ENCODE assay signal across 8 cellular contexts in the genomic region with DNA sequence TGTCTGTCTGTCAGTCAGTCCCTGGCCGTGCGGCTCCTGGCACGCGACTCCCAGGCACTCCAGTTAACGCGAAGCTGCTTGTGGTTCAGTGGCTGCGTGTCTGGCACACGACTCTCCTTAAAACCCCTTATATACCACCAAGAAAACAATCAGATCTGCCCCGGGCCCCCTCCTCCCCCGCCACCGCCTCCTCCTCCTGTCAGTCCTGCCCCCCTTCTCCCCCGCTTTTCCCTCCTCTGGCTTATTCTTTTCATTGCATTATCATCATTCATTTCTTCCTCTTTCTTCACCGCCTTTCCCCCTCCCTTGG. TPM values are rescaled to one million over a fixed set of nuclear protein-coding genes. Genes with fewer than 3 reads are reported as not detected.
DNase-seq lines count a peak whose midpoint lies in the region; ATAC-seq and TF ChIP-seq lines count a peak whose summit lies in the region.

NEUROG2 (minus strand) TSS at position 105 of the 310 bp plus-strand sequence. CDS start 705 bp downstream, outside the sequence.

- peaks cover 3% of the 10 kb centered on the region; the same call in 2 of the 3 replicates for H3K9me3 Mint-ChIP-seq in GM23338
- H3K9me3 Mint-ChIP-seq in T-cell: peaks cover 0 to 6% (median 0%) of the 10 kb centered on the region in 3 donors

- H3K27ac Mint-ChIP-seq in GM23338: no peak within 1 kb of the TSS
- no peak within 1 kb of the TSS for H3K27ac Mint-ChIP-seq in T-cell

- peaks cover 64% of the 10 kb centered on the region for H3K4me1 ChIP-seq in GM23338 (ENCODE audit: insufficient read depth)
- peaks cover 0 to 51% of the 10 kb centered on the region in 2 donors for H3K4me1 ChIP-seq in right atrium auricular region
- H3K4me1 ChIP-seq in skeletal muscle satellite cell (ENCODE audit: control insufficient read depth, insufficient read depth, low read length): peaks cover 26% of the 10 kb centered on the region

- no peaks in the 10 kb centered on the region for H3K36me3 ChIP-seq in GM23338 (ENCODE audit: insufficient read depth)
- no peaks in the 10 kb centered on the region for H3K36me3 ChIP-seq in right atrium auricular region
- no peaks in the 10 kb centered on the region for H3K36me3 ChIP-seq in skeletal muscle satellite cell (ENCODE audit: insufficient read depth, low read length)

- H3K9me3 ChIP-seq in right atrium auricular region: peaks cover 0 to 10% of the 10 kb centered on the region in 2 donors
- H3K9me3 ChIP-seq in skeletal muscle satellite cell (replicated peaks; ENCODE audit: low read length): peaks cover 10% of the 10 kb centered on the region

- H3K4me2 ChIP-seq in GM23338 (peak within 1 kb of the TSS; percentile 87), skeletal muscle satellite cell (ENCODE audit: low read length) (peak within 1 kb of the TSS; percentile 99)

- ATAC-seq in GM23338 (peak; percentile 3), T-cell (replicated peaks in 1 of 4) (no peak), GM21786 (IDR thresholded peaks at IDR 0.05; ENCODE audit: unreplicated experiment) (no peak), HG02678 (IDR thresholded peaks at IDR 0.05; ENCODE audit: unreplicated experiment) (no peak), HG03025 (IDR thresholded peaks at IDR 0.05; ENCODE audit: low FRiP score, unreplicated experiment) (no peak)

- peak within 1 kb of the TSS; percentile 95 for H2AFZ ChIP-seq in GM23338

- TF ChIP-seq CTCF in GM23338 (conservative IDR thresholded peaks at IDR 0.05; ENCODE audit: low read depth in 2 of 2) (no peak), right atrium auricular region (IDR thresholded peaks at IDR 0.05) (no peak)

- DNase-seq in GM23338 (ENCODE audit: low spot score) (no peak), T-cell (no peak), right atrium auricular region (ENCODE audit: low spot score) (no peak), GM03348 (ENCODE audit: low spot score) (no peak)

- H3K27me3 ChIP-seq in GM23338 (ENCODE audit: insufficient read depth) (peaks cover 100% of the 10 kb centered on the region), right atrium auricular region (peaks cover 70 to 84% of the 10 kb centered on the region in 2 donors), skeletal muscle satellite cell (ENCODE audit: control insufficient read depth, insufficient read depth, low read length) (peaks cover 96% of the 10 kb centered on the region)

- POLR2A ChIA-PET in T-cell (lab: Charles Lee): no interaction called here

- CTCF ChIA-PET in T-cell (lab: Charles Lee): interaction anchor here (0.6 kb wide), 2 partner anchors 191 to 249 kb away, joined by 3 to 6 read pairs; no protein-coding TSS in a partner anchor

- no peak within 1 kb of the TSS for H3K9ac ChIP-seq in skeletal muscle satellite cell (ENCODE audit: low read depth, low read length)

- H3K4me1 Mint-ChIP-seq in GM23338 (peaks cover 48% of the 10 kb centered on the region), T-cell (peaks cover 53 to 69% (median 63%) of the 10 kb centered on the region in 3 donors)

- H3K36me3 Mint-ChIP-seq in GM23338 (ENCODE audit: low read depth): no peaks in the 10 kb centered on the region; the same call in 2 of the 3 replicates
- no peaks in the 10 kb centered on the region for H3K36me3 Mint-ChIP-seq in T-cell

- peaks cover 40% of the 10 kb centered on the region for H4K20me1 ChIP-seq in GM23338 (replicated peaks; ENCODE audit: insufficient read depth)

- peaks cover 99% of the 10 kb centered on the region for H3K27me3 Mint-ChIP-seq in GM23338 (ENCODE audit: insufficient read depth, low read depth, poor library complexity)
- peaks cover 90% of the 10 kb centered on the region in 2 donors for H3K27me3 Mint-ChIP-seq in T-cell

- H3K4me3 ChIP-seq in GM23338 (peak within 1 kb of the TSS; percentile 60), right atrium auricular region (peak within 1 kb of the TSS; percentile 38 to 58), skeletal muscle satellite cell (ENCODE audit: low read length) (peak within 1 kb of the TSS; percentile 77)

- H3K27ac ChIP-seq in GM23338 (ENCODE audit: low read depth) (no peak within 1 kb of the TSS), right atrium auricular region (no peak within 1 kb of the TSS)

- H3K4me3 Mint-ChIP-seq in GM23338 (peak within 1 kb of the TSS; percentile 82), T-cell (peak within 1 kb of the TSS; percentile 84 to 90 (median 85))

- H3K9me2 ChIP-seq in GM23338 (ENCODE audit: insufficient read depth): no peaks in the 10 kb centered on the region

- peaks cover 48% of the 10 kb centered on the region for H3F3A ChIP-seq in GM23338 (replicated peaks; ENCODE audit: low read depth)

- no peaks in the 10 kb centered on the region for H3K79me2 ChIP-seq in GM23338 (replicated peaks; ENCODE audit: insufficient read depth)

TF ChIP-seq in GM23338, 12 proteins besides CTCF, POLR2A, EP300 and RAD21 (continues in another document):
- TF ChIP-seq EZH2phosphoT487 (IDR thresholded peaks at IDR 0.05; ENCODE audit: unreplicated experiment) (no peak), JUNB (IDR thresholded peaks at IDR 0.05; ENCODE audit: unreplicated experiment) (no peak), ETS1 (IDR thresholded peaks at IDR 0.05) (no peak), POLR2AphosphoS5 (IDR thresholded peaks at IDR 0.05; ENCODE audit: low read depth) (no peak), ZNF114 (CRISPR knock-in tag; IDR thresholded peaks at IDR 0.05) (no peak), CREB1 (CRISPR knock-in tag; IDR thresholded peaks at IDR 0.05; ENCODE audit: low read depth) (no peak), ZNF331 (CRISPR knock-in tag; IDR thresholded peaks at IDR 0.05; ENCODE audit: low read depth) (no peak), STAT1 (IDR thresholded peaks at IDR 0.05; ENCODE audit: unreplicated experiment) (no peak)
- TF ChIP-seq, protein P1, sequence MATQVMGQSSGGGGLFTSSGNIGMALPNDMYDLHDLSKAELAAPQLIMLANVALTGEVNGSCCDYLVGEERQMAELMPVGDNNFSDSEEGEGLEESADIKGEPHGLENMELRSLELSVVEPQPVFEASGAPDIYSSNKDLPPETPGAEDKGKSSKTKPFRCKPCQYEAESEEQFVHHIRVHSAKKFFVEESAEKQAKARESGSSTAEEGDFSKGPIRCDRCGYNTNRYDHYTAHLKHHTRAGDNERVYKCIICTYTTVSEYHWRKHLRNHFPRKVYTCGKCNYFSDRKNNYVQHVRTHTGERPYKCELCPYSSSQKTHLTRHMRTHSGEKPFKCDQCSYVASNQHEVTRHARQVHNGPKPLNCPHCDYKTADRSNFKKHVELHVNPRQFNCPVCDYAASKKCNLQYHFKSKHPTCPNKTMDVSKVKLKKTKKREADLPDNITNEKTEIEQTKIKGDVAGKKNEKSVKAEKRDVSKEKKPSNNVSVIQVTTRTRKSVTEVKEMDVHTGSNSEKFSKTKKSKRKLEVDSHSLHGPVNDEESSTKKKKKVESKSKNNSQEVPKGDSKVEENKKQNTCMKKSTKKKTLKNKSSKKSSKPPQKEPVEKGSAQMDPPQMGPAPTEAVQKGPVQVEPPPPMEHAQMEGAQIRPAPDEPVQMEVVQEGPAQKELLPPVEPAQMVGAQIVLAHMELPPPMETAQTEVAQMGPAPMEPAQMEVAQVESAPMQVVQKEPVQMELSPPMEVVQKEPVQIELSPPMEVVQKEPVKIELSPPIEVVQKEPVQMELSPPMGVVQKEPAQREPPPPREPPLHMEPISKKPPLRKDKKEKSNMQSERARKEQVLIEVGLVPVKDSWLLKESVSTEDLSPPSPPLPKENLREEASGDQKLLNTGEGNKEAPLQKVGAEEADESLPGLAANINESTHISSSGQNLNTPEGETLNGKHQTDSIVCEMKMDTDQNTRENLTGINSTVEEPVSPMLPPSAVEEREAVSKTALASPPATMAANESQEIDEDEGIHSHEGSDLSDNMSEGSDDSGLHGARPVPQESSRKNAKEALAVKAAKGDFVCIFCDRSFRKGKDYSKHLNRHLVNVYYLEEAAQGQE (IDR thresholded peaks at IDR 0.05; ENCODE audit: unreplicated experiment): no peak

RNA-seq across cellular contexts. Expression of gene NEUROG2, which starts in this region (rescaled TPM):
- total RNA-seq in GM23338 (2014; rRNA removed; shearing (Covaris generic)): not detected in 2 replicates
- polyA plus RNA-seq in GM23338 (2016; fragmentation: Nextera tagmentation; extraction: Ambion mirVana): not detected in 2 replicates
- not detected for total RNA-seq in T-cell
- not detected for total RNA-seq in right atrium auricular region
- total RNA-seq in skeletal muscle satellite cell (2012; rRNA removed): not detected in 2 replicates

Comparison
In these comparisons a context has a peak if more than half of its experiments do, and no peak if none do; other contexts are left out.
1. Peak in ATAC-seq, H3K4me3 ChIP-seq and H3K4me2 ChIP-seq in GM23338; RNA of the gene not detected or under 1 TPM.